ENCODE assay signal across 8 cellular contexts in genomic region chr2:111121873-111122630, GRCh38. TPM values are rescaled to one million over a fixed set of nuclear protein-coding genes. Genes with fewer than 3 reads are reported as not detected.
A peak's percentile ranks its signal among the peaks of the same experiment; 100 is the strongest.
DNase-seq lines count a peak whose midpoint lies in the region; ATAC-seq and TF ChIP-seq lines count a peak whose summit lies in the region.

No MANE protein-coding gene starts in this region.

- H3K27ac Mint-ChIP-seq in GM23338: no peak overlapping the region
- H3K27ac Mint-ChIP-seq in neural progenitor cell: no peak overlapping the region

- DNase-seq in Daoy (ENCODE audit: low read depth) (peak; percentile 94), GM23338 (ENCODE audit: low spot score) (peak; percentile 93), Kasumi-1 (lab: John Stamatoyannopoulos, UW) (peak; percentile 48 to 62), SHP77 treated with DMSO at 0.1 percent for 48 hours (lab: John Stamatoyannopoulos, UW) (peak; percentile 76), foreskin melanocyte (peak; percentile 67), neural progenitor cell (ENCODE audit: low spot score) (peak; percentile 98), substantia nigra (lab: John Stamatoyannopoulos, UW) (peak in 48 of 49 donors; percentile 25 to 89 (median 75))
- peak; percentile 45 to 74 (median 50) for DNase-seq in activated naive CD4-positive, alpha-beta T cell (lab: John Stamatoyannopoulos, UW)

- no peak overlapping the region for H3K27ac ChIP-seq in GM23338 (ENCODE audit: low read depth)
- H3K27ac ChIP-seq in neural progenitor cell: no peak overlapping the region
- H3K27ac ChIP-seq in substantia nigra (ENCODE audit: low read depth, low read length, poor library complexity, severe bottlenecking): peak overlapping the region; percentile 79

- no peaks in the 10 kb centered on the region for H3K9me3 Mint-ChIP-seq in GM23338
- H3K9me3 Mint-ChIP-seq in neural progenitor cell: no peaks in the 10 kb centered on the region

- ATAC-seq in GM23338: peak; percentile 24

- peaks cover 37% of the 10 kb centered on the region for H3K36me3 Mint-ChIP-seq in GM23338 (ENCODE audit: low read depth)
- peaks cover 27% of the 10 kb centered on the region for H3K36me3 Mint-ChIP-seq in neural progenitor cell

- peak overlapping the region; percentile 54 for H3K9ac ChIP-seq in neural progenitor cell

- peaks cover 21% of the 10 kb centered on the region for H3K4me1 Mint-ChIP-seq in GM23338
- H3K4me1 Mint-ChIP-seq in neural progenitor cell: peaks cover 45% of the 10 kb centered on the region

- H3K4me1 ChIP-seq in GM23338 (ENCODE audit: insufficient read depth): no peaks in the 10 kb centered on the region; the same call in 1 of the 2 replicates
- H3K4me1 ChIP-seq in neural progenitor cell: peaks cover 45% of the 10 kb centered on the region

- TF ChIP-seq CTCF in GM23338 (conservative IDR thresholded peaks at IDR 0.05; ENCODE audit: low read depth in 2 of 2): no peak
- TF ChIP-seq CTCF in neural progenitor cell (IDR thresholded peaks at IDR 0.05): no peak

- H3K27me3 ChIP-seq in GM23338 (ENCODE audit: insufficient read depth) (peaks cover 48% of the 10 kb centered on the region), neural progenitor cell (peaks cover 33% of the 10 kb centered on the region)

- H3K4me2 ChIP-seq in GM23338: peak overlapping the region; percentile 98
- peak overlapping the region; percentile 92 for H3K4me2 ChIP-seq in neural progenitor cell

- H3F3A ChIP-seq in GM23338 (replicated peaks; ENCODE audit: low read depth) (peaks cover 10% of the 10 kb centered on the region; the same call in 1 of the 2 replicates), neural progenitor cell (ENCODE audit: low read depth) (peaks cover 40% of the 10 kb centered on the region)

- H3K79me2 ChIP-seq in GM23338 (replicated peaks; ENCODE audit: insufficient read depth) (peaks cover 51% of the 10 kb centered on the region), neural progenitor cell (ENCODE audit: low read depth) (peaks cover 59% of the 10 kb centered on the region)

- H3K36me3 ChIP-seq in GM23338 (ENCODE audit: insufficient read depth) (peaks cover 26% of the 10 kb centered on the region), neural progenitor cell (peaks cover 26% of the 10 kb centered on the region)

- H3K4me3 ChIP-seq in GM23338: peak overlapping the region; percentile 93
- H3K4me3 ChIP-seq in neural progenitor cell: peak overlapping the region; percentile 95

- no peaks in the 10 kb centered on the region for H3K9me3 ChIP-seq in neural progenitor cell (ENCODE audit: low read depth)

- H3K4me3 Mint-ChIP-seq in GM23338 (peak overlapping the region; percentile 92), neural progenitor cell (peak overlapping the region; percentile 95)

- H2AFZ ChIP-seq in GM23338: no peak overlapping the region
- H2AFZ ChIP-seq in neural progenitor cell (replicated peaks): no peak overlapping the region

- peaks cover 23% of the 10 kb centered on the region for H4K20me1 ChIP-seq in GM23338 (replicated peaks; ENCODE audit: insufficient read depth)
- H4K20me1 ChIP-seq in neural progenitor cell (ENCODE audit: low read depth): peaks cover 59% of the 10 kb centered on the region

- H3K9me2 ChIP-seq in GM23338 (ENCODE audit: insufficient read depth): no peaks in the 10 kb centered on the region

- H3K27me3 Mint-ChIP-seq in GM23338 (ENCODE audit: insufficient read depth, low read depth, poor library complexity): peaks cover 49% of the 10 kb centered on the region
- peaks cover 30% of the 10 kb centered on the region for H3K27me3 Mint-ChIP-seq in neural progenitor cell (ENCODE audit: insufficient read depth, low read depth)

TF ChIP-seq in GM23338, 12 proteins besides CTCF, POLR2A, EP300 and RAD21:
- TF ChIP-seq POLR2AphosphoS5 (IDR thresholded peaks at IDR 0.05; ENCODE audit: low read depth) (peak; percentile 36; the same call in 1 of the 2 replicates), ZNF331 (CRISPR knock-in tag; IDR thresholded peaks at IDR 0.05; ENCODE audit: low read depth) (no peak), REST (IDR thresholded peaks at IDR 0.05; ENCODE audit: unreplicated experiment) (no peak), EZH2phosphoT487 (IDR thresholded peaks at IDR 0.05; ENCODE audit: unreplicated experiment) (no peak), NANOG (IDR thresholded peaks at IDR 0.05; ENCODE audit: borderline replicate concordance) (no peak)

RNA-seq across cellular contexts. Expression of gene BCL2L11, which starts 1.3 kb away (rescaled TPM):
- 2.4 and 4.8 TPM in 2 replicates for total RNA-seq in Daoy (2014; rRNA removed; shearing (Covaris generic))
- total RNA-seq in GM23338 (2014; rRNA removed; shearing (Covaris generic)): 21.0 and 22.5 TPM in 2 replicates
- polyA plus RNA-seq in GM23338 (2016; fragmentation: Nextera tagmentation; extraction: Ambion mirVana): 10.6 and 11.0 TPM in 2 replicates
- 46.9 and 54.9 TPM in 2 replicates for total RNA-seq in neural progenitor cell (ENCODE audit: low replicate concordance)
